In genomic region chr1:205456868-205457724, GRCh38 we compare ENCODE assay signal across 1 cellular context.
TF ChIP-seq lines count a peak whose summit lies in the region.

No MANE protein-coding gene starts in this region.

TF ChIP-seq in K562, 482 proteins besides CTCF, POLR2A, EP300 and RAD21 (continued from another document):
- TF ChIP-seq E2F6 (IDR thresholded peaks at IDR 0.05; ENCODE audit: borderline replicate concordance in 1 of 2, extremely low read depth in 1 of 2, insufficient read depth in 1 of 2, insufficient read length in 1 of 2, low read depth in 1 of 2, low read length in 1 of 2, poor library complexity in 1 of 2, severe bottlenecking in 1 of 2) (peak in 1 of 2 experiments; percentile 86), ZNF76 (CRISPR knock-in tag; IDR thresholded peaks at IDR 0.05; ENCODE audit: borderline replicate concordance) (no peak), NR1H2 (CRISPR knock-in tag; IDR thresholded peaks at IDR 0.05) (no peak), L3MBTL2 (IDR thresholded peaks at IDR 0.05) (0 out of 2 replicates have a peak, but pooled peaks have one; percentile 15), HDAC1 (IDR thresholded peaks at IDR 0.05) (no peak), RBBP5 (IDR thresholded peaks at IDR 0.05; ENCODE audit: borderline replicate concordance, insufficient read depth, low read length, poor library complexity, severe bottlenecking) (no peak), VEZF1 (CRISPR knock-in tag; IDR thresholded peaks at IDR 0.05) (0 out of 2 replicates have a peak, but pooled peaks have one; percentile 45), ZNF740 (CRISPR knock-in tag; IDR thresholded peaks at IDR 0.05) (no peak), ZNF740 (tag; IDR thresholded peaks at IDR 0.05) (peak in 1 of 2 experiments; percentile 65; a peak in 1 of 4 replicates), POLR2B (IDR thresholded peaks at IDR 0.05; ENCODE audit: low read depth, partially characterized antibody) (no peak), ZNF398 (CRISPR knock-in tag; IDR thresholded peaks at IDR 0.05) (no peak), CXXC5 (CRISPR knock-in tag; IDR thresholded peaks at IDR 0.05) (peak; percentile 32; the same call in 1 of the 2 replicates)
